In genomic region chr16:54436342-54436741, GRCh38 we compare ENCODE assay signal across 36 cellular contexts.
"Had no signal": no experiment of that assay in that cellular context is flagged by ENCODE, and none has a peak within 500 bp of the region (broad histone marks: within the 10 kb centered on the region; RNA-seq: fewer than 3 reads in every experiment).

No MANE protein-coding gene starts in this region.

- H3K4me3 Mint-ChIP-seq: activated B cell treated with CpG ODN at 0.5 μM for 24 hours; activated CD4-positive, alpha-beta memory T cell treated with anti-CD3 and anti-CD28 coated beads for 36 hours; activated CD4-positive, alpha-beta T cell treated with anti-CD3 and anti-CD28 coated beads, Interleukin-2, amount 10 ng/mL, durations not matched to agents 24 days and 14 days; activated CD8-positive, alpha-beta T cell treated with anti-CD3 and anti-CD28 coated beads for 36 hours; activated naive CD4-positive, alpha-beta T cell treated with anti-CD3 and anti-CD28 coated beads for 36 hours; activated naive CD8-positive, alpha-beta T cell treated with anti-CD3 and anti-CD28 coated beads for 36 hours; activated T-cell treated with anti-CD3 and anti-CD28 coated beads, Interleukin-2, amount 50 U/mL, for 4 hours; activated T-cell treated with anti-CD3 and anti-CD28 coated beads, Interleukin-2, amount 50 U/mL, for 72 hours; activated T-helper 1 cell treated with anti-CD3 and anti-CD28 coated beads, Interleukin-12 subunit alpha, Interleukin-12 subunit beta, Interleukin-2, Interleukin-4 antibody, amounts not matched to agents 30 ng/mL and 10 ng/mL and 1 ng/mL, durations not matched to agents 14 hours and 24 hours and 36 hours; activated T-helper 17 cell treated with anti-CD3 and anti-CD28 coated beads, Interleukin-2, amount 50 U/mL, for 72 hours; brain; central memory CD8-positive, alpha-beta T cell; T-helper 1 cell treated with Interleukin-12 subunit alpha and Interleukin-12 subunit beta and Interleukin-4 antibody, amounts not matched to agents 30 μg/mL and 1 μg/mL, for 36 hours; T-helper 2 cell treated with Interferon-gamma antibody and Interleukin-4, amounts not matched to agents 5 μg/mL and 100 μg/mL, for 36 hours had no signal

- H3K27ac ChIP-seq: adrenal gland, ascending aorta, cardiac muscle cell, VCaP had no signal

- H3K36me3 Mint-ChIP-seq: activated CD4-positive, alpha-beta memory T cell treated with anti-CD3 and anti-CD28 coated beads for 36 hours; activated naive CD8-positive, alpha-beta T cell treated with anti-CD3 and anti-CD28 coated beads for 36 hours; brain had no signal

- H3K4me1 ChIP-seq: adrenal gland, ascending aorta had no signal

- H3K4me1 Mint-ChIP-seq: activated B cell treated with CpG ODN at 0.5 μM for 24 hours; activated CD4-positive, alpha-beta T cell treated with anti-CD3 and anti-CD28 coated beads, Interleukin-2, amount 10 ng/mL, durations not matched to agents 24 days and 14 days; activated naive CD8-positive, alpha-beta T cell treated with anti-CD3 and anti-CD28 coated beads for 36 hours; activated T-helper 17 cell treated with anti-CD3 and anti-CD28 coated beads, Interleukin-2, amount 50 U/mL, for 72 hours; central memory CD8-positive, alpha-beta T cell had no signal

- H3K27me3 ChIP-seq: adrenal gland, ascending aorta, cardiac muscle cell had no signal

- H3K27ac Mint-ChIP-seq: activated B cell treated with CpG ODN at 0.5 μM for 24 hours; activated CD4-positive, alpha-beta memory T cell treated with anti-CD3 and anti-CD28 coated beads for 36 hours; activated CD4-positive, alpha-beta T cell treated with anti-CD3 and anti-CD28 coated beads, Interleukin-2, amount 10 ng/mL, durations not matched to agents 24 days and 14 days; activated CD8-positive, alpha-beta T cell treated with anti-CD3 and anti-CD28 coated beads for 36 hours; activated naive CD4-positive, alpha-beta T cell treated with anti-CD3 and anti-CD28 coated beads for 36 hours; activated naive CD4-positive, alpha-beta T cell treated with anti-CD3 and anti-CD28 coated beads, Interleukin-2, amount 50 U/mL, for 72 hours; activated naive CD8-positive, alpha-beta T cell treated with anti-CD3 and anti-CD28 coated beads for 36 hours; activated T-cell treated with anti-CD3 and anti-CD28 coated beads, Interleukin-2, amount 50 U/mL, for 72 hours; activated T-helper 1 cell treated with anti-CD3 and anti-CD28 coated beads, Interleukin-12 subunit alpha, Interleukin-12 subunit beta, Interleukin-2, Interleukin-4 antibody, amounts not matched to agents 30 ng/mL and 10 ng/mL and 1 ng/mL, durations not matched to agents 14 hours and 24 hours and 36 hours; activated T-helper 17 cell treated with anti-CD3 and anti-CD28 coated beads, Interleukin-2, amount 50 U/mL, for 72 hours; brain; T-helper 1 cell treated with Interleukin-12 subunit alpha and Interleukin-12 subunit beta and Interleukin-4 antibody, amounts not matched to agents 30 μg/mL and 1 μg/mL, for 36 hours; T-helper 2 cell treated with Interferon-gamma antibody and Interleukin-4, amounts not matched to agents 5 μg/mL and 100 μg/mL, for 36 hours had no signal

- H3K4me3 ChIP-seq: adrenal gland, ascending aorta, cardiac muscle cell had no signal

- H3K9me3 ChIP-seq: adrenal gland, ascending aorta had no signal

- ATAC-seq: activated CD8-positive, alpha-beta T cell treated with anti-CD3 and anti-CD28 coated beads for 36 hours; activated naive CD4-positive, alpha-beta T cell treated with anti-CD3 and anti-CD28 coated beads, Interleukin-2, amount 50 U/mL, for 72 hours; activated T-cell treated with anti-CD3 and anti-CD28 coated beads, Interleukin-2, amount 50 U/mL, for 4 hours; activated T-cell treated with anti-CD3 and anti-CD28 coated beads, Interleukin-2, amount 50 U/mL, for 72 hours; activated T-helper 17 cell treated with anti-CD3 and anti-CD28 coated beads, Interleukin-2, amount 50 U/mL, for 72 hours had no signal

- H3K36me3 ChIP-seq: adrenal gland, ascending aorta, cardiac muscle cell had no signal

- H3K9me3 Mint-ChIP-seq: activated B cell treated with CpG ODN at 0.5 μM for 24 hours; activated CD4-positive, alpha-beta memory T cell treated with anti-CD3 and anti-CD28 coated beads for 36 hours; activated CD4-positive, alpha-beta T cell treated with anti-CD3 and anti-CD28 coated beads, Interleukin-2, amount 10 ng/mL, durations not matched to agents 24 days and 14 days; activated CD8-positive, alpha-beta T cell treated with anti-CD3 and anti-CD28 coated beads for 36 hours; activated naive CD8-positive, alpha-beta T cell treated with anti-CD3 and anti-CD28 coated beads for 36 hours had no signal

- DNase-seq: activated B cell treated with CpG ODN at 0.5 μM for 24 hours; activated CD4-positive, alpha-beta memory T cell treated with anti-CD3 and anti-CD28 coated beads for 36 hours; activated CD4-positive, alpha-beta T cell treated with anti-CD3 and anti-CD28 coated beads for 4 hours; activated CD4-positive, alpha-beta T cell treated with anti-CD3 and anti-CD28 coated beads, Interleukin-2, amount 10 ng/mL, durations not matched to agents 24 days and 14 days; activated CD4-positive, alpha-beta T cell treated with anti-CD3 and anti-CD28 coated beads, Interleukin-2, amount 50 U/mL, for 1 hour; activated CD4-positive, alpha-beta T cell treated with anti-CD3 and anti-CD28 coated beads, Interleukin-2, amount 50 U/mL, for 4 hours; activated CD4-positive, CD25-positive, alpha-beta regulatory T cell treated with anti-CD3 and anti-CD28 coated beads, Interleukin-2, amount 50 U/mL, for 72 hours; activated CD8-positive, alpha-beta memory T cell treated with anti-CD3 and anti-CD28 coated beads, Interleukin-2, amount 50 U/mL, for 4 hours; activated CD8-positive, alpha-beta T cell treated with anti-CD3 and anti-CD28 coated beads for 36 hours; activated effector memory CD4-positive, alpha-beta T cell treated with anti-CD3 and anti-CD28 coated beads, Interleukin-2, amount 50 U/mL, for 16 hours; activated gamma-delta T cell treated with Interleukin-2 at 50 U/mL for 16 hours; activated naive CD4-positive, alpha-beta T cell; activated naive CD4-positive, alpha-beta T cell treated with anti-CD3 and anti-CD28 coated beads for 36 hours; activated naive CD4-positive, alpha-beta T cell treated with anti-CD3 and anti-CD28 coated beads, Interleukin-2, amount 50 U/mL, for 16 hours; activated naive CD8-positive, alpha-beta T cell treated with anti-CD3 and anti-CD28 coated beads for 36 hours; activated T-cell treated with anti-CD3 and anti-CD28 coated beads for 4 hours; activated T-cell treated with anti-CD3 and anti-CD28 coated beads, Interleukin-2, amount 50 U/mL, for 1 hour; activated T-cell treated with anti-CD3 and anti-CD28 coated beads, Interleukin-2, amount 50 U/mL, for 4 hours; activated T-cell treated with anti-CD3 and anti-CD28 coated beads, Interleukin-2, amount 50 U/mL, for 72 hours; adrenal gland; amniotic stem cell; caudate nucleus; cerebellar nuclear complex; T-helper 1 cell; T-helper 2 cell; T-helper 9 cell had no signal
